1 cellular context compared by ENCODE assay signal in the genomic region with DNA sequence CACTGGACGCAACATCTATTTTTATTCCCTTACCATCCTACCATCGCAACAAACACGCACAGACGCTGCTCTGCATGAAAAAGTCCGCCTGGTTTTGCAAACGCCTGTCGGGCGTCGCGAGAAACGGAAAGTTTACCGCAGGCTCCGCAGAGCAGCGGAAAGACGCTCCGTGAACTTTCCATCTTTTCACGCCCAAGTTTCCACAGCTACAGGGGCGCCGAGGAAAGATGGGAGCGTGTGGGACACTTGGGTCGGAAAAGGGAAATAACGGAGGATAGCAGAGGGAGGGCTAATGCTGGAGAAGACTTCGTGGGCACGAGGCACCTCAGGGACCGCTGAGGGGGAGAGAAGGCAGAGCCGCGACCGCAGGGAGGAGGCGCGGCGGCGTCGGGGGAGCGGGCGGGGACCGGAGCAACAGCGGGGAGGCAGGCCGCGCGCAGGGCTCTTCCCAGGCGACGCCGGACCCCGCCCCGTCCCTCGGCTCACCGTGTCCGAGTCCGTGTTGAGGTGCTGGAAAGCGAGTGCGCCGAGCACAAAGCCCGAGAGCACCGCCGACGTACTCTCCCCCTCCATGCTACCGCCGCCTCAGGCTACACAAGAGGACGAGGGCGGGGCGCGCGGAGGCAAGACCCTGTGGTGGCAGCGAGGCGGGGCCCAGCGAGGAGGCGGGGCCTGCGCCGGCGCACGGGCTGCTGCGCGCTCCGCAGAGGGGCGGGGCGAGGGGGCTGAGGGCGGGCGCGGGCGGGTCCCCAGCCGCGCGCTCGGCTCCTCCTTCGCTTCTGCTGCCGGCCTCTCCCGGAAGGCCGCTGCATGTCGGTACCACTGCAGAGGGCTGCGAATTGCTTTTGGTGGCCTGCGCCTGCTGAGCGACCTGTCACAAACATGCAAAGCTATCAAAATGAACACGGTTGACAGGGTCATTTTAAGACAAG.
TF ChIP-seq lines count a peak whose summit lies in the region.

A gene (minus strand): TSS at position 601 of the 932 bp plus-strand sequence. CDS start 28 bp downstream, at position 573.

TF ChIP-seq in HepG2, 621 proteins besides CTCF, POLR2A, EP300 and RAD21 (continued from another document and continues in another):
- TF ChIP-seq, protein P1, sequence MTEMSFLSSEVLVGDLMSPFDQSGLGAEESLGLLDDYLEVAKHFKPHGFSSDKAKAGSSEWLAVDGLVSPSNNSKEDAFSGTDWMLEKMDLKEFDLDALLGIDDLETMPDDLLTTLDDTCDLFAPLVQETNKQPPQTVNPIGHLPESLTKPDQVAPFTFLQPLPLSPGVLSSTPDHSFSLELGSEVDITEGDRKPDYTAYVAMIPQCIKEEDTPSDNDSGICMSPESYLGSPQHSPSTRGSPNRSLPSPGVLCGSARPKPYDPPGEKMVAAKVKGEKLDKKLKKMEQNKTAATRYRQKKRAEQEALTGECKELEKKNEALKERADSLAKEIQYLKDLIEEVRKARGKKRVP (CRISPR knock-in tag; IDR thresholded peaks at IDR 0.05): peak in 1 of 2 experiments; percentile 52; a peak in 1 of 4 replicates
- TF ChIP-seq, protein P2, sequence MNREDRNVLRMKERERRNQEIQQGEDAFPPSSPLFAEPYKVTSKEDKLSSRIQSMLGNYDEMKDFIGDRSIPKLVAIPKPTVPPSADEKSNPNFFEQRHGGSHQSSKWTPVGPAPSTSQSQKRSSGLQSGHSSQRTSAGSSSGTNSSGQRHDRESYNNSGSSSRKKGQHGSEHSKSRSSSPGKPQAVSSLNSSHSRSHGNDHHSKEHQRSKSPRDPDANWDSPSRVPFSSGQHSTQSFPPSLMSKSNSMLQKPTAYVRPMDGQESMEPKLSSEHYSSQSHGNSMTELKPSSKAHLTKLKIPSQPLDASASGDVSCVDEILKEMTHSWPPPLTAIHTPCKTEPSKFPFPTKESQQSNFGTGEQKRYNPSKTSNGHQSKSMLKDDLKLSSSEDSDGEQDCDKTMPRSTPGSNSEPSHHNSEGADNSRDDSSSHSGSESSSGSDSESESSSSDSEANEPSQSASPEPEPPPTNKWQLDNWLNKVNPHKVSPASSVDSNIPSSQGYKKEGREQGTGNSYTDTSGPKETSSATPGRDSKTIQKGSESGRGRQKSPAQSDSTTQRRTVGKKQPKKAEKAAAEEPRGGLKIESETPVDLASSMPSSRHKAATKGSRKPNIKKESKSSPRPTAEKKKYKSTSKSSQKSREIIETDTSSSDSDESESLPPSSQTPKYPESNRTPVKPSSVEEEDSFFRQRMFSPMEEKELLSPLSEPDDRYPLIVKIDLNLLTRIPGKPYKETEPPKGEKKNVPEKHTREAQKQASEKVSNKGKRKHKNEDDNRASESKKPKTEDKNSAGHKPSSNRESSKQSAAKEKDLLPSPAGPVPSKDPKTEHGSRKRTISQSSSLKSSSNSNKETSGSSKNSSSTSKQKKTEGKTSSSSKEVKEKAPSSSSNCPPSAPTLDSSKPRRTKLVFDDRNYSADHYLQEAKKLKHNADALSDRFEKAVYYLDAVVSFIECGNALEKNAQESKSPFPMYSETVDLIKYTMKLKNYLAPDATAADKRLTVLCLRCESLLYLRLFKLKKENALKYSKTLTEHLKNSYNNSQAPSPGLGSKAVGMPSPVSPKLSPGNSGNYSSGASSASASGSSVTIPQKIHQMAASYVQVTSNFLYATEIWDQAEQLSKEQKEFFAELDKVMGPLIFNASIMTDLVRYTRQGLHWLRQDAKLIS (CRISPR knock-in tag; IDR thresholded peaks at IDR 0.05): no peak
- TF ChIP-seq ZNF20 (CRISPR knock-in tag; IDR thresholded peaks at IDR 0.05) (no peak), SP5 (CRISPR knock-in tag; IDR thresholded peaks at IDR 0.05; ENCODE audit: borderline replicate concordance, low read depth) (peak; percentile 63), ZNF343 (CRISPR knock-in tag; IDR thresholded peaks at IDR 0.05) (peak; percentile 78; the same call in 1 of the 2 replicates), NR2F1 (CRISPR knock-in tag; IDR thresholded peaks at IDR 0.05) (no peak), HOXD1 (CRISPR knock-in tag; IDR thresholded peaks at IDR 0.05) (0 out of 2 replicates have a peak, but pooled peaks have one; percentile 46), NFKB2 (CRISPR knock-in tag; IDR thresholded peaks at IDR 0.05; ENCODE audit: borderline replicate concordance) (peak; percentile 95), EED (CRISPR knock-in tag; IDR thresholded peaks at IDR 0.05) (no peak), KLF11 (CRISPR knock-in tag; IDR thresholded peaks at IDR 0.05) (no peak), FOXC1 (CRISPR knock-in tag; IDR thresholded peaks at IDR 0.05; ENCODE audit: borderline replicate concordance) (peak; percentile 81), IKZF1 (IDR thresholded peaks at IDR 0.05) (no peak), ARHGAP35 (CRISPR knock-in tag; IDR thresholded peaks at IDR 0.05; ENCODE audit: borderline replicate concordance) (peak; percentile 86; the same call in 1 of the 2 replicates), MBNL3 (CRISPR knock-in tag; conservative IDR thresholded peaks at IDR 0.05) (no peak), POLR2AphosphoS5 (IDR thresholded peaks at IDR 0.05; ENCODE audit: low read depth, low read length) (peak; percentile 89), ELF3 (CRISPR knock-in tag; IDR thresholded peaks at IDR 0.05) (peak; percentile 48), ZNF589 (CRISPR knock-in tag; conservative IDR thresholded peaks at IDR 0.05) (peak; percentile 35; the same call in 1 of the 2 replicates), ATF1 (CRISPR knock-in tag; IDR thresholded peaks at IDR 0.05) (no peak), CCDC6 (CRISPR knock-in tag; IDR thresholded peaks at IDR 0.05) (peak; percentile 89), ZNF282 (IDR thresholded peaks at IDR 0.05; ENCODE audit: partially characterized antibody) (no peak), NFYB (CRISPR knock-in tag; IDR thresholded peaks at IDR 0.05) (no peak), ZNF143 (CRISPR knock-in tag; IDR thresholded peaks at IDR 0.05) (no peak; the same call in 1 of the 2 replicates), MXD4 (CRISPR knock-in tag; IDR thresholded peaks at IDR 0.05) (peak; percentile 57; the same call in 1 of the 2 replicates)
- TF ChIP-seq, protein P3, sequence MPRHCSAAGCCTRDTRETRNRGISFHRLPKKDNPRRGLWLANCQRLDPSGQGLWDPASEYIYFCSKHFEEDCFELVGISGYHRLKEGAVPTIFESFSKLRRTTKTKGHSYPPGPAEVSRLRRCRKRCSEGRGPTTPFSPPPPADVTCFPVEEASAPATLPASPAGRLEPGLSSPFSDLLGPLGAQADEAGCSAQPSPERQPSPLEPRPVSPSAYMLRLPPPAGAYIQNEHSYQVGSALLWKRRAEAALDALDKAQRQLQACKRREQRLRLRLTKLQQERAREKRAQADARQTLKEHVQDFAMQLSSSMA (CRISPR knock-in tag; IDR thresholded peaks at IDR 0.05): peak; percentile 59; the same call in 1 of the 2 replicates
- TF ChIP-seq, protein P4, sequence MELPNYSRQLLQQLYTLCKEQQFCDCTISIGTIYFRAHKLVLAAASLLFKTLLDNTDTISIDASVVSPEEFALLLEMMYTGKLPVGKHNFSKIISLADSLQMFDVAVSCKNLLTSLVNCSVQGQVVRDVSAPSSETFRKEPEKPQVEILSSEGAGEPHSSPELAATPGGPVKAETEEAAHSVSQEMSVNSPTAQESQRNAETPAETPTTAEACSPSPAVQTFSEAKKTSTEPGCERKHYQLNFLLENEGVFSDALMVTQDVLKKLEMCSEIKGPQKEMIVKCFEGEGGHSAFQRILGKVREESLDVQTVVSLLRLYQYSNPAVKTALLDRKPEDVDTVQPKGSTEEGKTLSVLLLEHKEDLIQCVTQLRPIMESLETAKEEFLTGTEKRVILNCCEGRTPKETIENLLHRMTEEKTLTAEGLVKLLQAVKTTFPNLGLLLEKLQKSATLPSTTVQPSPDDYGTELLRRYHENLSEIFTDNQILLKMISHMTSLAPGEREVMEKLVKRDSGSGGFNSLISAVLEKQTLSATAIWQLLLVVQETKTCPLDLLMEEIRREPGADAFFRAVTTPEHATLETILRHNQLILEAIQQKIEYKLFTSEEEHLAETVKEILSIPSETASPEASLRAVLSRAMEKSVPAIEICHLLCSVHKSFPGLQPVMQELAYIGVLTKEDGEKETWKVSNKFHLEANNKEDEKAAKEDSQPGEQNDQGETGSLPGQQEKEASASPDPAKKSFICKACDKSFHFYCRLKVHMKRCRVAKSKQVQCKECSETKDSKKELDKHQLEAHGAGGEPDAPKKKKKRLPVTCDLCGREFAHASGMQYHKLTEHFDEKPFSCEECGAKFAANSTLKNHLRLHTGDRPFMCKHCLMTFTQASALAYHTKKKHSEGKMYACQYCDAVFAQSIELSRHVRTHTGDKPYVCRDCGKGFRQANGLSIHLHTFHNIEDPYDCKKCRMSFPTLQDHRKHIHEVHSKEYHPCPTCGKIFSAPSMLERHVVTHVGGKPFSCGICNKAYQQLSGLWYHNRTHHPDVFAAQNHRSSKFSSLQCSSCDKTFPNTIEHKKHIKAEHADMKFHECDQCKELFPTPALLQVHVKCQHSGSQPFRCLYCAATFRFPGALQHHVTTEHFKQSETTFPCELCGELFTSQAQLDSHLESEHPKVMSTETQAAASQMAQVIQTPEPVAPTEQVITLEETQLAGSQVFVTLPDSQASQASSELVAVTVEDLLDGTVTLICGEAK (IDR thresholded peaks at IDR 0.05): no peak
- TF ChIP-seq, protein P4 (CRISPR knock-in tag; IDR thresholded peaks at IDR 0.05): peak; percentile 82
- TF ChIP-seq, protein P5, sequence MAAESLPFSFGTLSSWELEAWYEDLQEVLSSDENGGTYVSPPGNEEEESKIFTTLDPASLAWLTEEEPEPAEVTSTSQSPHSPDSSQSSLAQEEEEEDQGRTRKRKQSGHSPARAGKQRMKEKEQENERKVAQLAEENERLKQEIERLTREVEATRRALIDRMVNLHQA (CRISPR knock-in tag; IDR thresholded peaks at IDR 0.05): no peak
- TF ChIP-seq, protein P6, sequence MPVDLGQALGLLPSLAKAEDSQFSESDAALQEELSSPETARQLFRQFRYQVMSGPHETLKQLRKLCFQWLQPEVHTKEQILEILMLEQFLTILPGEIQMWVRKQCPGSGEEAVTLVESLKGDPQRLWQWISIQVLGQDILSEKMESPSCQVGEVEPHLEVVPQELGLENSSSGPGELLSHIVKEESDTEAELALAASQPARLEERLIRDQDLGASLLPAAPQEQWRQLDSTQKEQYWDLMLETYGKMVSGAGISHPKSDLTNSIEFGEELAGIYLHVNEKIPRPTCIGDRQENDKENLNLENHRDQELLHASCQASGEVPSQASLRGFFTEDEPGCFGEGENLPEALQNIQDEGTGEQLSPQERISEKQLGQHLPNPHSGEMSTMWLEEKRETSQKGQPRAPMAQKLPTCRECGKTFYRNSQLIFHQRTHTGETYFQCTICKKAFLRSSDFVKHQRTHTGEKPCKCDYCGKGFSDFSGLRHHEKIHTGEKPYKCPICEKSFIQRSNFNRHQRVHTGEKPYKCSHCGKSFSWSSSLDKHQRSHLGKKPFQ (CRISPR knock-in tag; IDR thresholded peaks at IDR 0.05; ENCODE audit: insufficient replicate concordance): peak; percentile 81
- TF ChIP-seq, protein P7, sequence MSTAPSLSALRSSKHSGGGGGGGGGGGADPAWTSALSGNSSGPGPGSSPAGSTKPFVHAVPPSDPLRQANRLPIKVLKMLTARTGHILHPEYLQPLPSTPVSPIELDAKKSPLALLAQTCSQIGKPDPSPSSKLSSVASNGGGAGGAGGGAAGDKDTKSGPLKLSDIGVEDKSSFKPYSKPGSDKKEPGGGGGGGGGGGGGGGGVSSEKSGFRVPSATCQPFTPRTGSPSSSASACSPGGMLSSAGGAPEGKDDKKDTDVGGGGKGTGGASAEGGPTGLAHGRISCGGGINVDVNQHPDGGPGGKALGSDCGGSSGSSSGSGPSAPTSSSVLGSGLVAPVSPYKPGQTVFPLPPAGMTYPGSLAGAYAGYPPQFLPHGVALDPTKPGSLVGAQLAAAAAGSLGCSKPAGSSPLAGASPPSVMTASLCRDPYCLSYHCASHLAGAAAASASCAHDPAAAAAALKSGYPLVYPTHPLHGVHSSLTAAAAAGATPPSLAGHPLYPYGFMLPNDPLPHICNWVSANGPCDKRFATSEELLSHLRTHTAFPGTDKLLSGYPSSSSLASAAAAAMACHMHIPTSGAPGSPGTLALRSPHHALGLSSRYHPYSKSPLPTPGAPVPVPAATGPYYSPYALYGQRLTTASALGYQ (CRISPR knock-in tag; IDR thresholded peaks at IDR 0.05): 0 out of 2 replicates have a peak, but pooled peaks have one; percentile 19
- TF ChIP-seq, protein P8, sequence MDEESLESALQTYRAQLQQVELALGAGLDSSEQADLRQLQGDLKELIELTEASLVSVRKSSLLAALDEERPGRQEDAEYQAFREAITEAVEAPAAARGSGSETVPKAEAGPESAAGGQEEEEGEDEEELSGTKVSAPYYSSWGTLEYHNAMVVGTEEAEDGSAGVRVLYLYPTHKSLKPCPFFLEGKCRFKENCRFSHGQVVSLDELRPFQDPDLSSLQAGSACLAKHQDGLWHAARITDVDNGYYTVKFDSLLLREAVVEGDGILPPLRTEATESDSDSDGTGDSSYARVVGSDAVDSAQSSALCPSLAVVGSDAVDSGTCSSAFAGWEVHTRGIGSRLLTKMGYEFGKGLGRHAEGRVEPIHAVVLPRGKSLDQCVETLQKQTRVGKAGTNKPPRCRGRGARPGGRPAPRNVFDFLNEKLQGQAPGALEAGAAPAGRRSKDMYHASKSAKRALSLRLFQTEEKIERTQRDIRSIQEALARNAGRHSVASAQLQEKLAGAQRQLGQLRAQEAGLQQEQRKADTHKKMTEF (CRISPR knock-in tag; IDR thresholded peaks at IDR 0.05): peak; percentile 72
